Comparison of ENCODE assay signal across 8 cellular contexts in the genomic region with DNA sequence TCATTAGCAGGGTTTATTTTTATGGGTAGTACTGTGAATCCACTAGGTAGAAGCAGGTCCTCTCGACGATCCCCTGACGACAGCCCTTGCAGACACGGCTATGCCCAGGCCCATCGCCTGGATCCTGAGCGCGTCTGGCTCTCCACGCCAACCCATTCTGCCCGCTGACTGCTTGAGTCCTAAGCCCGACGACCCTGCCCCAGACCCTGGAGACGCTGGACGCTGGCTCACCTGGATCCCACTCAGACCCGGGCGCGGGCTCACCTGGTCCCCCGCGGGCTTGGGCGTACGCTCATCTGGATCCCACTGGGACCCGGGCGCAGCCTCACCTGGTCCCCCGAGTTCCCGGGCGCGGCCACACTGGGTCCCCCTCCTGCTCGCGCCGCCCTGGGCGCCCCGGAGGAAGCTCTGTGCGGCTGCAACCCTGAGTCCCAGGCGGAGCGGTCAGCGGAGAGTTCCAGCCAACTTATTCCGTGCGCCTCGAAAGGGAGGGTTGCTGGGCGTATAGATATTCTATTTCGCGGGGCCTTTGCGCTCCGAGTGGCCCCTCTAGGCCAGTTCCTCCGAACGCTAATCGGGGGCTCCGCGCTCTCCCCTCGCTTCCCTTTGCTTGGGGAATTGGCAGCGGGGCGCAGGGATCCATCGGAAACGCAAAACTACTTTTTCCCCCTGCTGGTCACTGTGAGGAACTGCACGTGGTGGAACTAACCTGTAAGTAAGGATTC.
DNase-seq lines count a peak whose midpoint lies in the region; ATAC-seq and TF ChIP-seq lines count a peak whose summit lies in the region.

No MANE protein-coding gene starts in this region.

- H3K9ac ChIP-seq in OCI-LY1 (ENCODE audit: low read length), result no peak overlapping the region
- H3K9ac ChIP-seq in stomach smooth muscle (ENCODE audit: low read length in 2 of 2), result peak overlapping the region; percentile 60 to 70

- DNase-seq in NCI-H187 (lab: John Stamatoyannopoulos, UW) (peak; percentile 8 to 12), NCI-H187 treated with DMSO at 0.1 percent for 48 hours (lab: John Stamatoyannopoulos, UW) (no peak), HT1080 (ENCODE audit: low read depth) (peak; percentile 7), fibroblast of the aortic adventitia (ENCODE audit: low read depth) (peak; percentile 70)
- peak; percentile 42 for DNase-seq in activated T-helper 1 cell treated with anti-CD3 and anti-CD28 coated beads, Interleukin-12 subunit alpha, Interleukin-12 subunit beta, Interleukin-2, Interleukin-4 antibody, amounts not matched to agents 30 ng/mL and 10 ng/mL and 1 ng/mL, durations not matched to agents 14 hours and 24 hours and 36 hours (ENCODE audit: low spot score)
- peak; percentile 31 to 76 (median 54) for DNase-seq in naive thymus-derived CD8-positive, alpha-beta T cell

- TF ChIP-seq CTCF in OCI-LY1 (IDR thresholded peaks at IDR 0.05; ENCODE audit: low read length) (peak; percentile 67), fibroblast of the aortic adventitia (IDR thresholded peaks at IDR 0.05; ENCODE audit: insufficient read depth, low read length) (peak; percentile 86)

- peak; percentile 77 to 89 for ATAC-seq in naive thymus-derived CD8-positive, alpha-beta T cell

- H3K27ac ChIP-seq in OCI-LY1 (ENCODE audit: low read depth, low read length, poor library complexity, severe bottlenecking) (no peak overlapping the region), stomach smooth muscle (ENCODE audit: low read length) (peak overlapping the region; percentile 62)

- H3K4me1 ChIP-seq in OCI-LY1 (ENCODE audit: insufficient read depth, low read length, severe bottlenecking) (no peaks in the 10 kb centered on the region), stomach smooth muscle (ENCODE audit: control insufficient read depth, insufficient read depth, low read length) (peaks cover 8% of the 10 kb centered on the region)

- no peak overlapping the region for H3K27ac Mint-ChIP-seq in activated T-helper 1 cell treated with anti-CD3 and anti-CD28 coated beads, Interleukin-12 subunit alpha, Interleukin-12 subunit beta, Interleukin-2, Interleukin-4 antibody, amounts not matched to agents 30 ng/mL and 10 ng/mL and 1 ng/mL, durations not matched to agents 14 hours and 24 hours and 36 hours
- H3K27ac Mint-ChIP-seq in naive thymus-derived CD8-positive, alpha-beta T cell, result peak overlapping the region in 3 of 10 donors; percentile 29 to 69 (median 63)

- H3K4me2 ChIP-seq in OCI-LY1 (ENCODE audit: low read length), result no peak overlapping the region

- no peaks in the 10 kb centered on the region for H3K9me3 Mint-ChIP-seq in activated T-helper 1 cell treated with anti-CD3 and anti-CD28 coated beads, Interleukin-12 subunit alpha, Interleukin-12 subunit beta, Interleukin-2, Interleukin-4 antibody, amounts not matched to agents 30 ng/mL and 10 ng/mL and 1 ng/mL, durations not matched to agents 14 hours and 24 hours and 36 hours
- no peaks in the 10 kb centered on the region for H3K9me3 Mint-ChIP-seq in naive thymus-derived CD8-positive, alpha-beta T cell

- POLR2A ChIA-PET in naive thymus-derived CD8-positive, alpha-beta T cell (lab: Charles Lee), result no interaction called here

- H3K4me3 ChIP-seq in OCI-LY1 (ENCODE audit: low read depth, low read length, poor library complexity, severe bottlenecking) (no peak overlapping the region), fibroblast of the aortic adventitia (ENCODE audit: low read depth, low read length) (peak overlapping the region; percentile 66), stomach smooth muscle (ENCODE audit: low read length in 2 of 2) (peak overlapping the region; percentile 90)

- H3K36me3 ChIP-seq in OCI-LY1 (ENCODE audit: insufficient read depth, low read length) (no peaks in the 10 kb centered on the region; the same call in 1 of the 2 replicates), stomach smooth muscle (ENCODE audit: control insufficient read depth in 2 of 2, insufficient read depth in 2 of 2, low read length in 2 of 2) (no peaks in the 10 kb centered on the region)

- peaks cover 14% of the 10 kb centered on the region for H3K27me3 Mint-ChIP-seq in activated T-helper 1 cell treated with anti-CD3 and anti-CD28 coated beads, Interleukin-12 subunit alpha, Interleukin-12 subunit beta, Interleukin-2, Interleukin-4 antibody, amounts not matched to agents 30 ng/mL and 10 ng/mL and 1 ng/mL, durations not matched to agents 14 hours and 24 hours and 36 hours (ENCODE audit: insufficient read depth)
- H3K27me3 Mint-ChIP-seq in naive thymus-derived CD8-positive, alpha-beta T cell, result peaks cover 9 to 28% (median 18%) of the 10 kb centered on the region in 5 donors

- intact Hi-C loops in activated T-helper 1 cell treated with anti-CD3 and anti-CD28 coated beads, Interleukin-12 subunit alpha, Interleukin-12 subunit beta, Interleukin-2, Interleukin-4 antibody, amounts not matched to agents 30 ng/mL and 10 ng/mL and 1 ng/mL, durations not matched to agents 14 hours and 24 hours and 36 hours (cut with micrococcal nuclease), result loop anchor here (1.0 to 5.0 kb wide), 4 partner anchors 194 to 564 kb away; no protein-coding TSS in a partner anchor

- H3K9me3 ChIP-seq in OCI-LY1 (ENCODE audit: low read length) (peaks cover 6% of the 10 kb centered on the region; the same call in 1 of the 2 replicates), stomach smooth muscle (ENCODE audit: control insufficient read depth in 2 of 2, low read length in 2 of 2) (no peaks in the 10 kb centered on the region)

- peaks cover 11% of the 10 kb centered on the region for H3K4me1 Mint-ChIP-seq in activated T-helper 1 cell treated with anti-CD3 and anti-CD28 coated beads, Interleukin-12 subunit alpha, Interleukin-12 subunit beta, Interleukin-2, Interleukin-4 antibody, amounts not matched to agents 30 ng/mL and 10 ng/mL and 1 ng/mL, durations not matched to agents 14 hours and 24 hours and 36 hours (ENCODE audit: low read depth)
- peaks cover 3 to 13% (median 10%) of the 10 kb centered on the region in 4 donors for H3K4me1 Mint-ChIP-seq in naive thymus-derived CD8-positive, alpha-beta T cell

- no peaks in the 10 kb centered on the region for H3K27me3 ChIP-seq in OCI-LY1 (ENCODE audit: insufficient read depth, low read length)
- H3K27me3 ChIP-seq in stomach smooth muscle (ENCODE audit: control insufficient read depth in 1 of 2, insufficient read depth in 2 of 2, low read length in 2 of 2), result no peaks in the 10 kb centered on the region

- no peak overlapping the region for H2AFZ ChIP-seq in OCI-LY1 (ENCODE audit: low read length)

- no peaks in the 10 kb centered on the region for H3K9me2 ChIP-seq in OCI-LY1 (ENCODE audit: low read depth, low read length)

- no peaks in the 10 kb centered on the region for H3K79me2 ChIP-seq in OCI-LY1 (ENCODE audit: insufficient read depth, low read length)

- H3K36me3 Mint-ChIP-seq in activated T-helper 1 cell treated with anti-CD3 and anti-CD28 coated beads, Interleukin-12 subunit alpha, Interleukin-12 subunit beta, Interleukin-2, Interleukin-4 antibody, amounts not matched to agents 30 ng/mL and 10 ng/mL and 1 ng/mL, durations not matched to agents 14 hours and 24 hours and 36 hours (ENCODE audit: low read depth), result no peaks in the 10 kb centered on the region
- peaks cover 0 to 2% (median 0%) of the 10 kb centered on the region in 3 donors for H3K36me3 Mint-ChIP-seq in naive thymus-derived CD8-positive, alpha-beta T cell

- H4K20me1 ChIP-seq in OCI-LY1 (ENCODE audit: insufficient read depth, low read length), result no peaks in the 10 kb centered on the region

- no peaks in the 10 kb centered on the region for H3F3A ChIP-seq in OCI-LY1 (ENCODE audit: insufficient read depth, low read length)

- H3K4me3 Mint-ChIP-seq in activated T-helper 1 cell treated with anti-CD3 and anti-CD28 coated beads, Interleukin-12 subunit alpha, Interleukin-12 subunit beta, Interleukin-2, Interleukin-4 antibody, amounts not matched to agents 30 ng/mL and 10 ng/mL and 1 ng/mL, durations not matched to agents 14 hours and 24 hours and 36 hours, result peak overlapping the region; percentile 83
- H3K4me3 Mint-ChIP-seq in naive thymus-derived CD8-positive, alpha-beta T cell, result peak overlapping the region; percentile 83 to 93 (median 90)
